ENCODE assay signal across 8 cellular contexts in genomic region chr1:63773815-63774616, GRCh38. TPM values are rescaled to one million over a fixed set of nuclear protein-coding genes. Genes with fewer than 3 reads are reported as not detected.
DNase-seq lines count a peak whose midpoint lies in the region; ATAC-seq, FAIRE-seq and TF ChIP-seq lines count a peak whose summit lies in the region.

ROR1 (plus strand) TSS chr1:63774017.

- CTCF ChIA-PET in activated naive CD4-positive, alpha-beta T cell treated with anti-CD3 and anti-CD28 coated beads for 36 hours (lab: Charles Lee): interaction anchor here (0.6 to 1.3 kb wide), 3 partner anchors 63 to 245 kb away, joined by 3 to 6 read pairs (median 3); no protein-coding TSS in a partner anchor

- peak; percentile 74 for ATAC-seq in GM19035 (IDR thresholded peaks at IDR 0.05; ENCODE audit: unreplicated experiment)

- H3K9me3 Mint-ChIP-seq in activated naive CD4-positive, alpha-beta T cell treated with anti-CD3 and anti-CD28 coated beads for 36 hours: no peaks in the 10 kb centered on the region
- no peaks in the 10 kb centered on the region for H3K9me3 Mint-ChIP-seq in nephron progenitor cell

- under 1% methylated on average over 25 of the region's 99 CpGs for WGBS in suprapubic skin

- intact Hi-C loops in activated naive CD4-positive, alpha-beta T cell treated with anti-CD3 and anti-CD28 coated beads for 36 hours (cut with micrococcal nuclease): loop anchor here (1.0 to 10.0 kb wide), 6 partner anchors 82 to 469 kb away; partner anchors contain the start of gene FOXD3

- no peaks in the 10 kb centered on the region for H3K36me3 Mint-ChIP-seq in activated naive CD4-positive, alpha-beta T cell treated with anti-CD3 and anti-CD28 coated beads for 36 hours (ENCODE audit: low read depth)
- no peaks in the 10 kb centered on the region for H3K36me3 Mint-ChIP-seq in nephron progenitor cell (ENCODE audit: low read depth)

- peak within 1 kb of the TSS; percentile 91 for H3K4me3 ChIP-seq in AG09309 (ENCODE audit: control insufficient read depth, low read depth, low read length)
- H3K4me3 ChIP-seq in suprapubic skin: peak within 1 kb of the TSS; percentile 63

- H3K36me3 ChIP-seq in suprapubic skin: no peaks in the 10 kb centered on the region

- H3K27ac ChIP-seq in suprapubic skin: peak within 1 kb of the TSS; percentile 67

- TF ChIP-seq POLR2A in suprapubic skin (IDR thresholded peaks at IDR 0.05): no peak

- no peaks in the 10 kb centered on the region for H3K27me3 ChIP-seq in suprapubic skin

- H3K27ac Mint-ChIP-seq in activated naive CD4-positive, alpha-beta T cell treated with anti-CD3 and anti-CD28 coated beads for 36 hours: no peak within 1 kb of the TSS
- H3K27ac Mint-ChIP-seq in nephron progenitor cell: no peak within 1 kb of the TSS

- DNase-seq in AG09309 (ENCODE audit: low read depth) (no peak), HK-2 (ENCODE audit: unreplicated experiment) (peak; percentile 94), NOMO-1 treated with DMSO at 0.1 percent for 48 hours (lab: John Stamatoyannopoulos, UW; ENCODE audit: unreplicated experiment) (peak; percentile 65), frontal cortex (ENCODE audit: low spot score in 2 of 2) (peak; percentile 79 to 80), nephron progenitor cell (peak; percentile 90), suprapubic skin (ENCODE audit: low spot score in 2 of 2) (peak; percentile 93 to 96)
- DNase-seq in activated naive CD4-positive, alpha-beta T cell treated with anti-CD3 and anti-CD28 coated beads for 36 hours: peak; percentile 87

- TF ChIP-seq CTCF in AG09309 (IDR thresholded peaks at IDR 0.05; ENCODE audit: control insufficient read depth, insufficient read depth, low read depth, low read length, missing control alignments): peak; percentile 80
- TF ChIP-seq CTCF in nephron progenitor cell (IDR thresholded peaks at IDR 0.05): peak; percentile 37
- peak; percentile 31 to 78 for TF ChIP-seq CTCF in suprapubic skin (IDR thresholded peaks at IDR 0.05)

- peaks cover 24% of the 10 kb centered on the region for H3K4me1 ChIP-seq in suprapubic skin

- TF ChIP-seq EP300 in suprapubic skin (IDR thresholded peaks at IDR 0.05): no peak

- FAIRE-seq in frontal cortex (lab: Jason Lieb, UNC): no peak

- peaks cover 52% of the 10 kb centered on the region for H3K27me3 Mint-ChIP-seq in activated naive CD4-positive, alpha-beta T cell treated with anti-CD3 and anti-CD28 coated beads for 36 hours (ENCODE audit: low read depth)
- peaks cover 26% of the 10 kb centered on the region for H3K27me3 Mint-ChIP-seq in nephron progenitor cell (ENCODE audit: low read depth, poor library complexity)

- H3K4me1 Mint-ChIP-seq in activated naive CD4-positive, alpha-beta T cell treated with anti-CD3 and anti-CD28 coated beads for 36 hours (ENCODE audit: low read depth): peaks cover 17% of the 10 kb centered on the region
- peaks cover 39% of the 10 kb centered on the region for H3K4me1 Mint-ChIP-seq in nephron progenitor cell

- H3K4me3 Mint-ChIP-seq in activated naive CD4-positive, alpha-beta T cell treated with anti-CD3 and anti-CD28 coated beads for 36 hours: peak within 1 kb of the TSS; percentile 76
- peak within 1 kb of the TSS; percentile 93 for H3K4me3 Mint-ChIP-seq in nephron progenitor cell

- no peaks in the 10 kb centered on the region for H3K9me3 ChIP-seq in suprapubic skin

RNA-seq across cellular contexts. Expression of gene ROR1, which starts in this region (rescaled TPM):
- under 1 TPM; 0.10 to 0.14 TPM for total RNA-seq in activated naive CD4-positive, alpha-beta T cell treated with anti-CD3 and anti-CD28 coated beads for 36 hours
- 2.0 TPM for total RNA-seq in frontal cortex
- 10 to 100 TPM; 10.6 to 21.7 (median 15.1) TPM for total RNA-seq in suprapubic skin

Comparison
In these comparisons a context has a peak if more than half of its experiments do, and no peak if none do; other contexts are left out.
1. Peak in DNase-seq in activated naive CD4-positive, alpha-beta T cell treated with anti-CD3 and anti-CD28 coated beads for 36 hours; RNA of the gene not detected or under 1 TPM.